9 cellular contexts compared by ENCODE assay signal in the genomic region with DNA sequence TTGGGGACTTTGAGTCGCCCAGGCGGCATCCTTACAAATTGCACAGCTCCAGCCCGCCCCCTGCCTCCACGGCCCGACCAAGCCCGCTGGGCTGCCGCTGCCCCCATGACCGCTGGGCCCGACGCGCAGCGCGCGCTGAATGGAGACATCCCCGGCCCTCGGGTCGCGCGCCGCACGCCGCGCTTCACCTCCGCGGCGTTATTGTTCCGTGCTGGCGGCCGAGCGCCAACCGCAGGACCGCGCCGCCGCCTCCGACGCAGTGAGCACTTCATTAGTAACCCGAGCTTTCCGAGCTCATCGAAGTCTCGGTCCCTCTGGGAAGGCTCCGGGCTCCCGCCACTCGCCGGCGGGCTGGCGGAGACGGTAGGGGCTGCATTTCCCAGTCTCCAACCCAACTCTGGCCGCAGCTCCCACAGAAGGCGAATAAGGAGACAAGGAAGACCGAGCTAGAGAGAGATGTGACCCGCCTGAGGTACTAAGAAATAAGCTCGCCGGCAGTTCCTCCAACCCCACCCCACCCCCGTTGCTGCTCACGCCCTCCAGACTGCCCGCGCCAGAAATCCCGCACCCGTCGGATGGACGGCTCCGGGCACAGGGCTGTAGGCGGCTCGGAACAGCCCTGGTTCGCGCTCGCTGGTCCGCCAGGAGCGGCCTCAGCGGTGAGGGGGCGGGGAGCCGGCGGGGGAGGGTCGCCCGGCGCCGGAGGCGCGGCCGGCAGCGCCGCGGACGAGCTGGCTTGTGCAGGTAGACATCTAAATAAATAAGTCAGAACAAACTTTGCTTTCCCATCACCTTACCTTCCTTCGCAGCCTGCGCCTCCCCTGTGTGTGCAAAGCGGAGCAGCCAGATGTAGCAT. TPM values are rescaled to one million over a fixed set of nuclear protein-coding genes. Genes with fewer than 3 reads are reported as not detected.
A peak's percentile ranks its signal among the peaks of the same experiment; 100 is the strongest.
DNase-seq lines count a peak whose midpoint lies in the region; ATAC-seq and TF ChIP-seq lines count a peak whose summit lies in the region.
"Had no signal": no experiment of that assay in that cellular context is flagged by ENCODE, and none has a peak within 500 bp of the region (broad histone marks: within the 10 kb centered on the region; RNA-seq: fewer than 3 reads in every experiment).

No MANE protein-coding gene starts in this region.

- H3K4me1 Mint-ChIP-seq in CD4-positive, alpha-beta memory T cell = peaks cover 6 to 32% (median 17%) of the 10 kb centered on the region in 4 donors

- H3K4me1 ChIP-seq in CD4-positive, alpha-beta memory T cell (ENCODE audit: insufficient read depth, low read length) = peaks cover 3% of the 10 kb centered on the region
- H3K4me1 ChIP-seq in HEK293 (ENCODE audit: control insufficient read depth, insufficient read depth, low read length) = peaks cover 11% of the 10 kb centered on the region; the same call in 1 of the 2 replicates
- H3K4me1 ChIP-seq in SJCRH30 = peaks cover 26% of the 10 kb centered on the region
- peaks cover 12% of the 10 kb centered on the region for H3K4me1 ChIP-seq in mucosa of descending colon (ENCODE audit: low read depth)
- H3K4me1 ChIP-seq in transverse colon = peaks cover 0 to 39% (median 31%) of the 10 kb centered on the region in 4 donors

- intact Hi-C loops in CD4-positive, alpha-beta memory T cell (cut with micrococcal nuclease) = no loop called here
- intact Hi-C loops in mucosa of descending colon (cut with DNase I, micrococcal nuclease) (no loop called here), transverse colon (cut with DNase I; ENCODE audit: low total_unique reads) (no loop called here)

- in situ Hi-C loops in transverse colon (cut with MboI; ENCODE audit: low pct_ligation_motif_present in 1 of 4, low pct_unique_long_range_greater_than_20kb in 1 of 4, low sequenced_read_pairs in 3 of 4) = no loop called here

- H3K27me3 Mint-ChIP-seq in CD4-positive, alpha-beta memory T cell = peaks cover 32 to 38% of the 10 kb centered on the region in 2 donors

- CTCF ChIA-PET in CD4-positive, alpha-beta memory T cell (lab: Charles Lee; ENCODE audit: partially characterized antibody) = no interaction called here
- CTCF ChIA-PET in HEK293 (lab: Yijun Ruan, JAX) = interaction anchor here (0.6 to 1.7 kb wide), 7 partner anchors 25 to 608 kb away, joined by 3 to 5 read pairs (median 3); no protein-coding TSS in a partner anchor

- H3K9me3 ChIP-seq in CD4-positive, alpha-beta memory T cell (ENCODE audit: control insufficient read depth in 1 of 2, low read length in 2 of 2) = no peaks in the 10 kb centered on the region
- H3K9me3 ChIP-seq in HEK293 (ENCODE audit: control insufficient read depth, insufficient read depth, low read depth, low read length) (no peaks in the 10 kb centered on the region), SJCRH30 (replicated peaks) (no peaks in the 10 kb centered on the region), mucosa of descending colon (no peaks in the 10 kb centered on the region), transverse colon (no peaks in the 10 kb centered on the region)

- no peak for TF ChIP-seq EP300 in transverse colon (IDR thresholded peaks at IDR 0.05; ENCODE audit: low read depth)

- no peaks in the 10 kb centered on the region for H3K27me3 ChIP-seq in CD4-positive, alpha-beta memory T cell (ENCODE audit: insufficient read depth, low read length)
- H3K27me3 ChIP-seq in SJCRH30 = no peaks in the 10 kb centered on the region
- H3K27me3 ChIP-seq in transverse colon = peaks cover 97% of the 10 kb centered on the region

- WGBS in transverse colon (ENCODE audit: low coverage in 1 of 2), 2 donors = 0 to 11% methylated on average over 2 to 77 of the region's 88 CpGs

- peak overlapping the region in 1 of 2 donors; percentile 27 for H3K4me3 ChIP-seq in CD4-positive, alpha-beta memory T cell (ENCODE audit: low read length in 2 of 2)
- H3K4me3 ChIP-seq in HEK293 (ENCODE audit: low read depth, low read length) = peak overlapping the region; percentile 75
- H3K4me3 ChIP-seq in SJCRH30 = peak overlapping the region; percentile 70
- peak overlapping the region; percentile 46 for H3K4me3 ChIP-seq in epithelial cell of esophagus (ENCODE audit: low read length)
- H3K4me3 ChIP-seq in mucosa of descending colon = peak overlapping the region; percentile 7
- peak overlapping the region; percentile 29 to 58 (median 46) for H3K4me3 ChIP-seq in transverse colon
- H3K4me3 ChIP-seq: K562 had no signal

- TF ChIP-seq CTCF in HEK293 (tag by site-specific recombination; IDR thresholded peaks at IDR 0.05) (no peak; the same call in 1 of the 2 replicates), epithelial cell of esophagus (IDR thresholded peaks at IDR 0.05; ENCODE audit: insufficient read depth, low read depth, low read length, missing control alignments) (no peak), mucosa of descending colon (IDR thresholded peaks at IDR 0.05) (no peak), transverse colon (IDR thresholded peaks at IDR 0.05) (no peak)

- no peaks in the 10 kb centered on the region for H3K36me3 Mint-ChIP-seq in CD4-positive, alpha-beta memory T cell

- peak; percentile 43 for ATAC-seq in mucosa of descending colon
- no peak for ATAC-seq in HG03469 (IDR thresholded peaks at IDR 0.05; ENCODE audit: unreplicated experiment)

- peak overlapping the region; percentile 75 to 91 (median 81) for H3K4me3 Mint-ChIP-seq in CD4-positive, alpha-beta memory T cell

- TF ChIP-seq POLR2A in transverse colon (IDR thresholded peaks at IDR 0.05) = no peak

- no peak overlapping the region for H3K27ac ChIP-seq in CD4-positive, alpha-beta memory T cell (ENCODE audit: low read depth, low read length)
- H3K27ac ChIP-seq in HEK293 (ENCODE audit: extremely low read depth, low read depth, low read length) (peak overlapping the region; percentile 97), SJCRH30 (peak overlapping the region; percentile 92), transverse colon (peak overlapping the region; percentile 61 to 68 (median 62))

- POLR2A ChIA-PET in CD4-positive, alpha-beta memory T cell (lab: Charles Lee; ENCODE audit: partially characterized antibody) = no interaction called here
- POLR2A ChIA-PET in HEK293 (lab: Yijun Ruan, JAX) = interaction anchor here (0.6 to 4.8 kb wide), 43 partner anchors 10 to 1123 kb away, joined by 3 to 125 read pairs (median 4); no protein-coding TSS in a partner anchor

- H3K9me3 Mint-ChIP-seq in CD4-positive, alpha-beta memory T cell = peaks cover 0 to 11% (median 5%) of the 10 kb centered on the region in 8 donors

- H3K36me3 ChIP-seq in CD4-positive, alpha-beta memory T cell (ENCODE audit: insufficient read depth, low read length) = no peaks in the 10 kb centered on the region
- no peaks in the 10 kb centered on the region; a peak in 1 of 3 replicates for H3K36me3 ChIP-seq in HEK293 (ENCODE audit: control insufficient read depth in 2 of 2, insufficient read depth in 1 of 2, low read length in 2 of 2)
- H3K36me3 ChIP-seq in SJCRH30 = peaks cover 9% of the 10 kb centered on the region; the same call in 1 of the 2 replicates
- H3K36me3 ChIP-seq in mucosa of descending colon (ENCODE audit: low read depth) = no peaks in the 10 kb centered on the region
- no peaks in the 10 kb centered on the region for H3K36me3 ChIP-seq in transverse colon

- no peak for DNase-seq in CD4-positive, alpha-beta memory T cell
- DNase-seq in SJCRH30 = peak; percentile 78 to 82
- peak; percentile 50 for DNase-seq in epithelial cell of esophagus (ENCODE audit: low read depth)
- peak; percentile 16 to 40 (median 33) for DNase-seq in mucosa of descending colon
- peak; percentile 18 for DNase-seq in transverse colon
- no peak for DNase-seq in inferior parietal cortex (ENCODE audit: extremely low spot score)

- H3K27ac Mint-ChIP-seq in CD4-positive, alpha-beta memory T cell = no peak overlapping the region

TF ChIP-seq in HEK293, 187 proteins besides CTCF, POLR2A, EP300 and RAD21 (continues in another document):
- TF ChIP-seq RBAK (tag by site-specific recombination; IDR thresholded peaks at IDR 0.05) (no peak), ZSCAN30 (tag by site-specific recombination; IDR thresholded peaks at IDR 0.05) (peak; percentile 63; the same call in 1 of the 2 replicates), ZNF776 (tag by site-specific recombination; IDR thresholded peaks at IDR 0.05; ENCODE audit: borderline replicate concordance) (no peak)
- TF ChIP-seq, protein P1, sequence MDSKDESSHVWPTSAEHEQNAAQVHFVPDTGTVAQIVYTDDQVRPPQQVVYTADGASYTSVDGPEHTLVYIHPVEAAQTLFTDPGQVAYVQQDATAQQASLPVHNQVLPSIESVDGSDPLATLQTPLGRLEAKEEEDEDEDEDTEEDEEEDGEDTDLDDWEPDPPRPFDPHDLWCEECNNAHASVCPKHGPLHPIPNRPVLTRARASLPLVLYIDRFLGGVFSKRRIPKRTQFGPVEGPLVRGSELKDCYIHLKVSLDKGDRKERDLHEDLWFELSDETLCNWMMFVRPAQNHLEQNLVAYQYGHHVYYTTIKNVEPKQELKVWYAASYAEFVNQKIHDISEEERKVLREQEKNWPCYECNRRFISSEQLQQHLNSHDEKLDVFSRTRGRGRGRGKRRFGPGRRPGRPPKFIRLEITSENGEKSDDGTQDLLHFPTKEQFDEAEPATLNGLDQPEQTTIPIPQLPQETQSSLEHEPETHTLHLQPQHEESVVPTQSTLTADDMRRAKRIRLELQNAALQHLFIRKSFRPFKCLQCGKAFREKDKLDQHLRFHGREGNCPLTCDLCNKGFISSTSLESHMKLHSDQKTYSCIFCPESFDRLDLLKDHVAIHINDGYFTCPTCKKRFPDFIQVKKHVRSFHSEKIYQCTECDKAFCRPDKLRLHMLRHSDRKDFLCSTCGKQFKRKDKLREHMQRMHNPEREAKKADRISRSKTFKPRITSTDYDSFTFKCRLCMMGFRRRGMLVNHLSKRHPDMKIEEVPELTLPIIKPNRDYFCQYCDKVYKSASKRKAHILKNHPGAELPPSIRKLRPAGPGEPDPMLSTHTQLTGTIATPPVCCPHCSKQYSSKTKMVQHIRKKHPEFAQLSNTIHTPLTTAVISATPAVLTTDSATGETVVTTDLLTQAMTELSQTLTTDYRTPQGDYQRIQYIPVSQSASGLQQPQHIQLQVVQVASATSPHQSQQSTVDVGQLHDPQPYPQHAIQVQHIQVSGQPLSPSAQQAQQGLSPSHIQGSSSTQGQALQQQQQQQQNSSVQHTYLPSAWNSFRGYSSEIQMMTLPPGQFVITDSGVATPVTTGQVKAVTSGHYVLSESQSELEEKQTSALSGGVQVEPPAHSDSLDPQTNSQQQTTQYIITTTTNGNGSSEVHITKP (tag by site-specific recombination; IDR thresholded peaks at IDR 0.05) = peak; percentile 31; the same call in 1 of the 2 replicates

RNA-seq across cellular contexts. Expression of gene EPHA7, which starts 0.7 kb away (rescaled TPM):
- not detected for total RNA-seq in CD4-positive, alpha-beta memory T cell
- not detected for polyA plus RNA-seq in CD4-positive, alpha-beta memory T cell
- 75.3 and 89.0 TPM in 2 replicates for total RNA-seq in SJCRH30 (2014; rRNA removed; shearing (Covaris generic))
- 100 to 1,000 TPM in 1 of 3 donors, 1 to 10 TPM in 1, under 1 TPM in 1; 0.84 to 126 (median 2.4) TPM for total RNA-seq in mucosa of descending colon
- total RNA-seq in transverse colon = 10 to 100 TPM in 3 of 4 donors, 1 to 10 TPM in 1; 3.6 to 31.0 (median 16.9) TPM
- total RNA-seq: K562 had no signal
- polyA plus RNA-seq: K562 had no signal

Comparison
In these comparisons a context has a peak if more than half of its experiments do, and no peak if none do; other contexts are left out.
1. DNase-seq: peak in SJCRH30 (2 of 2), epithelial cell of esophagus (single experiment), mucosa of descending colon (3 of 3) and transverse colon (single experiment); none in CD4-positive, alpha-beta memory T cell (0 of 5) and inferior parietal cortex (single experiment).